In the genomic region with DNA sequence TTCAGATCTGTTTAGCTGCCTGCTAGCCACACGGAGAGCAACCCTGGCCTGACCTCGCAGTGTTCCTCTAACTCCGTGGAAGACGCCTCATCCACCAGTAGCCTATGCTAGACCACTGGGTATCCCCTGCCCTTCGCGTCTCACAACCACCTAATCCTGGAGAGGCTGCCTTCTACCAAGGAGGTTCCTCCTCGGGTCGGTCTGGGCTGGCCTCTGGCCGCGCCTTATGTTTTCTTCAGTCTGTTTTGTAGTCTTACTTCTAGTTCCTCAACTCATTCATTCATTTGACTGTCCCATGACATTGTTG, we compare ENCODE assay signal across 8 cellular contexts. TPM values are rescaled to one million over a fixed set of nuclear protein-coding genes. Genes with fewer than 3 reads are reported as not detected.
A peak's percentile ranks its signal among the peaks of the same experiment; 100 is the strongest.
DNase-seq lines count a peak whose midpoint lies in the region.

No MANE protein-coding gene starts in this region.

- H3K9me3 Mint-ChIP-seq in activated naive CD8-positive, alpha-beta T cell treated with anti-CD3 and anti-CD28 coated beads for 36 hours, result no peaks in the 10 kb centered on the region

- peak overlapping the region; percentile 74 for H3K27ac Mint-ChIP-seq in activated naive CD8-positive, alpha-beta T cell treated with anti-CD3 and anti-CD28 coated beads for 36 hours

- no peaks in the 10 kb centered on the region for H3K27me3 Mint-ChIP-seq in activated naive CD8-positive, alpha-beta T cell treated with anti-CD3 and anti-CD28 coated beads for 36 hours

- peak overlapping the region; percentile 82 for H3K4me3 Mint-ChIP-seq in activated naive CD8-positive, alpha-beta T cell treated with anti-CD3 and anti-CD28 coated beads for 36 hours

- H3K27ac ChIP-seq in substantia nigra (ENCODE audit: low read depth, low read length, poor library complexity, severe bottlenecking), result peak overlapping the region; percentile 73

- DNase-seq in NOMO-1 (lab: John Stamatoyannopoulos, UW; ENCODE audit: unreplicated experiment in 2 of 2) (peak; percentile 45 to 47), NOMO-1 treated with dmso at 0.1 percent for 144 hours (lab: John Stamatoyannopoulos, UW; ENCODE audit: unreplicated experiment) (no peak), iPS-NIHi11 (ENCODE audit: low spot score) (peak; percentile 49), substantia nigra (lab: John Stamatoyannopoulos, UW) (peak in 2 of 49 donors; percentile 48 to 56), SIG-M5 treated with dmso at 0.1 percent for 504 hours (lab: John Stamatoyannopoulos, UW; ENCODE audit: unreplicated experiment) (no peak), NCI-H524 (lab: John Stamatoyannopoulos, UW) (no peak)
- DNase-seq in activated naive CD8-positive, alpha-beta T cell treated with anti-CD3 and anti-CD28 coated beads for 36 hours, result no peak
- no peak for DNase-seq in stimulated activated CD4-positive, alpha-beta T cell treated with anti-CD3 and anti-CD28 coated beads, Interleukin-15, amount 100 ng/mL, for 24 hours

- peaks cover 16% of the 10 kb centered on the region for H3K4me1 Mint-ChIP-seq in activated naive CD8-positive, alpha-beta T cell treated with anti-CD3 and anti-CD28 coated beads for 36 hours

- H3K36me3 Mint-ChIP-seq in activated naive CD8-positive, alpha-beta T cell treated with anti-CD3 and anti-CD28 coated beads for 36 hours, result peaks cover 1% of the 10 kb centered on the region

RNA-seq across cellular contexts. Expression of a gene that starts 1.6 kb away (rescaled TPM):
- 1 to 10 TPM; 3.3 to 4.6 TPM for total RNA-seq in activated naive CD8-positive, alpha-beta T cell treated with anti-CD3 and anti-CD28 coated beads for 36 hours

RNA-seq across cellular contexts. Expression of a gene that starts 17.6 kb away (rescaled TPM):
- total RNA-seq in activated naive CD8-positive, alpha-beta T cell treated with anti-CD3 and anti-CD28 coated beads for 36 hours, result 1 to 10 TPM; 1.5 to 2.7 TPM

RNA-seq across cellular contexts. Expression of a gene that starts 26.3 kb away (rescaled TPM):
- total RNA-seq in activated naive CD8-positive, alpha-beta T cell treated with anti-CD3 and anti-CD28 coated beads for 36 hours, result 10 to 100 TPM; 17.2 to 18.7 TPM

RNA-seq across cellular contexts. Expression of a gene that starts 33.2 kb away (rescaled TPM):
- total RNA-seq in activated naive CD8-positive, alpha-beta T cell treated with anti-CD3 and anti-CD28 coated beads for 36 hours, result 1 to 10 TPM; 8.2 to 9.4 TPM

RNA-seq across cellular contexts. Expression of a gene that starts 33.5 kb away (rescaled TPM):
- over 10,000 TPM in 1 of 2 experiments, 1,000 to 10,000 TPM in 1; 8,498 to 10,099 TPM for total RNA-seq in activated naive CD8-positive, alpha-beta T cell treated with anti-CD3 and anti-CD28 coated beads for 36 hours

Comparison
In these comparisons a context has a peak if more than half of its experiments do, and no peak if none do; other contexts are left out.
1. DNase-seq: peak in NOMO-1 (2 of 2) and iPS-NIHi11 (single experiment); none in NOMO-1 treated with dmso at 0.1 percent for 144 hours (single experiment), activated naive CD8-positive, alpha-beta T cell treated with anti-CD3 and anti-CD28 coated beads for 36 hours (single experiment), SIG-M5 treated with dmso at 0.1 percent for 504 hours (single experiment), stimulated activated CD4-positive, alpha-beta T cell treated with anti-CD3 and anti-CD28 coated beads, Interleukin-15, amount 100 ng/mL, for 24 hours (single experiment) and NCI-H524 (0 of 2).